ENCODE assay signal across 8 cellular contexts in genomic region chr3:156675744-156676466, GRCh38.
DNase-seq lines count a peak whose midpoint lies in the region; ATAC-seq and TF ChIP-seq lines count a peak whose summit lies in the region.

No MANE protein-coding gene starts in this region.

- in situ Hi-C loops in HAP-1 (cut with MboI; ENCODE audit: low sequenced_read_pairs) = loop anchor here (5.0 kb wide), 1 partner anchor 406 kb away; no protein-coding TSS in a partner anchor

- H3K4me3 ChIP-seq in HAP-1 (peak overlapping the region; percentile 76), fibroblast of pulmonary artery (replicated peaks; ENCODE audit: low read depth, low read length) (peak overlapping the region; percentile 87)

- no peaks in the 10 kb centered on the region for H3K27me3 ChIP-seq in HAP-1 (ENCODE audit: low read depth)

- peaks cover 10% of the 10 kb centered on the region for H3K36me3 ChIP-seq in HAP-1 (replicated peaks)

- ATAC-seq in GM21529 (IDR thresholded peaks at IDR 0.05; ENCODE audit: unreplicated experiment) (no peak), HG02852 (IDR thresholded peaks at IDR 0.05; ENCODE audit: unreplicated experiment) (no peak)

- no peak for TF ChIP-seq CTCF in fibroblast of pulmonary artery (IDR thresholded peaks at IDR 0.05; ENCODE audit: low read length, missing control alignments)

- no peaks in the 10 kb centered on the region for H3K9me3 ChIP-seq in HAP-1

- DNase-seq in AG08395 (ENCODE audit: low spot score) = peak; percentile 52
- peak; percentile 80 to 89 for DNase-seq in HAP-1 (ENCODE audit: low spot score in 2 of 2)
- DNase-seq in NCI-H748 treated with DMSO at 0.1 percent for 48 hours (lab: John Stamatoyannopoulos, UW) = peak; percentile 22
- DNase-seq in activated T-cell treated with anti-CD3 and anti-CD28 coated beads, Interleukin-2, amount 50 U/mL, for 48 hours = peak; percentile 46 to 48
- peak; percentile 93 for DNase-seq in fibroblast of pulmonary artery (ENCODE audit: low read depth)
- peak; percentile 65 for DNase-seq in non-pigmented ciliary epithelial cell (ENCODE audit: low read depth)

- H3K4me1 ChIP-seq in HAP-1 = peaks cover 35% of the 10 kb centered on the region

Comparison
In these comparisons a context has a peak if more than half of its experiments do, and no peak if none do; other contexts are left out.
1. DNase-seq: peak in every context shown above with its lines; median percentile 93 in fibroblast of pulmonary artery; 84 in HAP-1; 65 in non-pigmented ciliary epithelial cell; 52 in AG08395; 47 in activated T-cell treated with anti-CD3 and anti-CD28 coated beads, Interleukin-2, amount 50 U/mL, for 48 hours; 22 in NCI-H748 treated with DMSO at 0.1 percent for 48 hours.